ENCODE assay signal across 8 cellular contexts in genomic region chr14:49688701-49689030, GRCh38. TPM values are rescaled to one million over a fixed set of nuclear protein-coding genes. Genes with fewer than 3 reads are reported as not detected.
DNase-seq lines count a peak whose midpoint lies in the region; ATAC-seq and TF ChIP-seq lines count a peak whose summit lies in the region.

No MANE protein-coding gene starts in this region.

- peaks cover 11% of the 10 kb centered on the region for H3K36me3 Mint-ChIP-seq in activated CD4-positive, alpha-beta T cell treated with anti-CD3 and anti-CD28 coated beads, Interleukin-2, amount 10 ng/mL, durations not matched to agents 7 days and 5 days (ENCODE audit: low read depth)
- H3K36me3 Mint-ChIP-seq in activated T-helper 2 cell treated with anti-CD3 and anti-CD28 coated beads, Interferon-gamma antibody, Interleukin-2, Interleukin-4, amounts not matched to agents 10 μg/mL and 5 μg/mL and 100 μg/mL, durations not matched to agents 14 hours and 24 hours and 36 hours (ENCODE audit: low read depth), result peaks cover 16% of the 10 kb centered on the region

- no peaks in the 10 kb centered on the region for H3K27me3 ChIP-seq in lower lobe of right lung (ENCODE audit: low read depth)
- H3K27me3 ChIP-seq in suprapubic skin, result no peaks in the 10 kb centered on the region

- intact Hi-C loops in activated T-helper 2 cell treated with anti-CD3 and anti-CD28 coated beads, Interferon-gamma antibody, Interleukin-2, Interleukin-4, amounts not matched to agents 10 μg/mL and 5 μg/mL and 100 μg/mL, durations not matched to agents 14 hours and 24 hours and 36 hours (cut with micrococcal nuclease), result loop anchor here (5.0 kb wide), 1 partner anchor 174 kb away; no protein-coding TSS in a partner anchor
- intact Hi-C loops in lower lobe of right lung (cut with DNase I), result no loop called here

- H3K4me1 ChIP-seq in lower lobe of right lung, result peaks cover 17% of the 10 kb centered on the region
- H3K4me1 ChIP-seq in suprapubic skin, result peaks cover 25% of the 10 kb centered on the region

- peaks cover 53% of the 10 kb centered on the region for H3K4me1 Mint-ChIP-seq in activated CD4-positive, alpha-beta T cell treated with anti-CD3 and anti-CD28 coated beads, Interleukin-2, amount 10 ng/mL, durations not matched to agents 7 days and 5 days
- H3K4me1 Mint-ChIP-seq in activated T-helper 2 cell treated with anti-CD3 and anti-CD28 coated beads, Interferon-gamma antibody, Interleukin-2, Interleukin-4, amounts not matched to agents 10 μg/mL and 5 μg/mL and 100 μg/mL, durations not matched to agents 14 hours and 24 hours and 36 hours (ENCODE audit: low read depth), result peaks cover 47% of the 10 kb centered on the region

- CTCF ChIA-PET in activated CD4-positive, alpha-beta T cell treated with anti-CD3 and anti-CD28 coated beads, Interleukin-2, amount 10 ng/mL, durations not matched to agents 7 days and 5 days (lab: Charles Lee), result interaction anchor here (1.0 to 2.4 kb wide), 5 partner anchors 24 to 102 kb away, joined by 3 to 9 read pairs (median 4); partner anchors contain the start of genes KLHDC2 and RPS29

- no peak for TF ChIP-seq EP300 in suprapubic skin (IDR thresholded peaks at IDR 0.05)

- H3K36me3 ChIP-seq in lower lobe of right lung (no peaks in the 10 kb centered on the region), suprapubic skin (no peaks in the 10 kb centered on the region)

- WGBS in suprapubic skin, result 92% methylated on average over 8 of the region's 8 CpGs

- POLR2A ChIA-PET in activated CD4-positive, alpha-beta T cell treated with anti-CD3 and anti-CD28 coated beads, Interleukin-2, amount 10 ng/mL, durations not matched to agents 7 days and 5 days (lab: Charles Lee), result interaction anchor here (1.3 kb wide), 1 partner anchor 79 kb away, joined by 4 read pairs; the partner anchor contains the start of gene KLHDC2

- TF ChIP-seq POLR2A in suprapubic skin (IDR thresholded peaks at IDR 0.05), result no peak

- H3K9me3 Mint-ChIP-seq in activated CD4-positive, alpha-beta T cell treated with anti-CD3 and anti-CD28 coated beads, Interleukin-2, amount 10 ng/mL, durations not matched to agents 7 days and 5 days, result no peaks in the 10 kb centered on the region
- no peaks in the 10 kb centered on the region for H3K9me3 Mint-ChIP-seq in activated T-helper 2 cell treated with anti-CD3 and anti-CD28 coated beads, Interferon-gamma antibody, Interleukin-2, Interleukin-4, amounts not matched to agents 10 μg/mL and 5 μg/mL and 100 μg/mL, durations not matched to agents 14 hours and 24 hours and 36 hours

- peak overlapping the region; percentile 90 for H3K4me3 Mint-ChIP-seq in activated CD4-positive, alpha-beta T cell treated with anti-CD3 and anti-CD28 coated beads, Interleukin-2, amount 10 ng/mL, durations not matched to agents 7 days and 5 days
- H3K4me3 Mint-ChIP-seq in activated T-helper 2 cell treated with anti-CD3 and anti-CD28 coated beads, Interferon-gamma antibody, Interleukin-2, Interleukin-4, amounts not matched to agents 10 μg/mL and 5 μg/mL and 100 μg/mL, durations not matched to agents 14 hours and 24 hours and 36 hours (ENCODE audit: low read depth), result peak overlapping the region; percentile 90

- TF ChIP-seq CTCF in lower lobe of right lung (IDR thresholded peaks at IDR 0.05) (no peak), suprapubic skin (IDR thresholded peaks at IDR 0.05) (no peak)

- H3K4me3 ChIP-seq in lower lobe of right lung (peak overlapping the region; percentile 84), suprapubic skin (peak overlapping the region; percentile 83)

- H3K27me3 Mint-ChIP-seq in activated CD4-positive, alpha-beta T cell treated with anti-CD3 and anti-CD28 coated beads, Interleukin-2, amount 10 ng/mL, durations not matched to agents 7 days and 5 days, result no peaks in the 10 kb centered on the region
- no peaks in the 10 kb centered on the region for H3K27me3 Mint-ChIP-seq in activated T-helper 2 cell treated with anti-CD3 and anti-CD28 coated beads, Interferon-gamma antibody, Interleukin-2, Interleukin-4, amounts not matched to agents 10 μg/mL and 5 μg/mL and 100 μg/mL, durations not matched to agents 14 hours and 24 hours and 36 hours (ENCODE audit: low read depth)

- ATAC-seq in lower lobe of right lung, result no peak

- DNase-seq in activated CD4-positive, alpha-beta T cell treated with anti-CD3 and anti-CD28 coated beads, Interleukin-2, amount 10 ng/mL, durations not matched to agents 7 days and 5 days, result no peak
- no peak for DNase-seq in activated CD4-positive, alpha-beta T cell treated with anti-CD3 and anti-CD28 coated beads for 48 hours
- no peak for DNase-seq in activated T-helper 2 cell treated with anti-CD3 and anti-CD28 coated beads, Interferon-gamma antibody, Interleukin-2, Interleukin-4, amounts not matched to agents 10 μg/mL and 5 μg/mL and 100 μg/mL, durations not matched to agents 14 hours and 24 hours and 36 hours (ENCODE audit: low spot score)
- DNase-seq in lower lobe of right lung (no peak), suprapubic skin (ENCODE audit: low spot score in 2 of 2) (no peak), activated gamma-delta T cell (lab: John Stamatoyannopoulos, UW) (no peak), AML-193 (lab: John Stamatoyannopoulos, UW) (no peak), COR-L47 (lab: John Stamatoyannopoulos, UW) (no peak)

- H3K27ac Mint-ChIP-seq in activated CD4-positive, alpha-beta T cell treated with anti-CD3 and anti-CD28 coated beads, Interleukin-2, amount 10 ng/mL, durations not matched to agents 7 days and 5 days, result peak overlapping the region; percentile 94
- peak overlapping the region; percentile 88 for H3K27ac Mint-ChIP-seq in activated T-helper 2 cell treated with anti-CD3 and anti-CD28 coated beads, Interferon-gamma antibody, Interleukin-2, Interleukin-4, amounts not matched to agents 10 μg/mL and 5 μg/mL and 100 μg/mL, durations not matched to agents 14 hours and 24 hours and 36 hours

- H3K9me3 ChIP-seq in lower lobe of right lung (no peaks in the 10 kb centered on the region), suprapubic skin (no peaks in the 10 kb centered on the region)

- H3K27ac ChIP-seq in lower lobe of right lung (peak overlapping the region; percentile 88), suprapubic skin (peak overlapping the region; percentile 80)

RNA-seq across cellular contexts. Expression of gene POLE2, which starts 0.7 kb away (rescaled TPM):
- 10 to 100 TPM; 32.3 to 35.7 TPM for total RNA-seq in activated CD4-positive, alpha-beta T cell treated with anti-CD3 and anti-CD28 coated beads, Interleukin-2, amount 10 ng/mL, durations not matched to agents 7 days and 5 days
- 43.4 and 47.2 TPM in 2 replicates for total RNA-seq in activated T-helper 2 cell treated with anti-CD3 and anti-CD28 coated beads, Interferon-gamma antibody, Interleukin-2, Interleukin-4, amounts not matched to agents 10 μg/mL and 5 μg/mL and 100 μg/mL, durations not matched to agents 14 hours and 24 hours and 36 hours
- 1.2 TPM for total RNA-seq in lower lobe of right lung
- 1 to 10 TPM; 3.2 to 8.4 (median 4.6) TPM for total RNA-seq in suprapubic skin

RNA-seq across cellular contexts. Expression of gene KLHDC1, which starts 4.3 kb away (rescaled TPM):
- 1 to 10 TPM; 2.4 to 2.5 TPM for total RNA-seq in activated CD4-positive, alpha-beta T cell treated with anti-CD3 and anti-CD28 coated beads, Interleukin-2, amount 10 ng/mL, durations not matched to agents 7 days and 5 days
- total RNA-seq in activated T-helper 2 cell treated with anti-CD3 and anti-CD28 coated beads, Interferon-gamma antibody, Interleukin-2, Interleukin-4, amounts not matched to agents 10 μg/mL and 5 μg/mL and 100 μg/mL, durations not matched to agents 14 hours and 24 hours and 36 hours, result 0.78 and 0.96 TPM in 2 replicates
- total RNA-seq in lower lobe of right lung, result 7.4 TPM
- total RNA-seq in suprapubic skin, result 10 to 100 TPM in 1 of 4 donors, 1 to 10 TPM in 3; 1.7 to 19.9 (median 3.5) TPM

RNA-seq across cellular contexts. Expression of gene DNAAF2, which starts 53.6 kb away (rescaled TPM):
- total RNA-seq in activated CD4-positive, alpha-beta T cell treated with anti-CD3 and anti-CD28 coated beads, Interleukin-2, amount 10 ng/mL, durations not matched to agents 7 days and 5 days, result 1 to 10 TPM; 5.1 to 5.2 TPM
- total RNA-seq in activated T-helper 2 cell treated with anti-CD3 and anti-CD28 coated beads, Interferon-gamma antibody, Interleukin-2, Interleukin-4, amounts not matched to agents 10 μg/mL and 5 μg/mL and 100 μg/mL, durations not matched to agents 14 hours and 24 hours and 36 hours, result 10.5 and 11.4 TPM in 2 replicates
- 6.8 TPM for total RNA-seq in lower lobe of right lung
- 10 to 100 TPM in 1 of 4 donors, 1 to 10 TPM in 3; 7.5 to 11.8 (median 9.5) TPM for total RNA-seq in suprapubic skin
